ENCODE assay signal across 13 cellular contexts in the genomic region with DNA sequence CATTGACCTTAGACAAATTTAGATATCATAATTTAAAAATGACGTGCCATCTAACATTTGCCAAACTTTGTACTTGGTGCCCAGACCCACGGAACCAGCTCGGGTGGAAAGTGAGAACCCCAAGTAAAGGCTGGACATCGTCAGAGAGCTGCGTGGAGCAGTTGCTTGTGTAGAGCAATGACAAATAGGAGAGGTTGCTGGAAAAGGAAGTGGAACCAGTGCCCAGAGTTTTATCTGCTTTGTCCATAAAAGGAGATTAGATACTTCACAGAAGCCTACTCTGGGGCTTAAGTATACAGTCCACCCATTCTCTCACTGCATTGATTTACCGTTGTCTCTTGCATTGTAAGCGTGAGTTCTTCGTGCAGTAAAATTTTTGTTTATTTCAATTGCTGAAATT. TPM values are rescaled to one million over a fixed set of nuclear protein-coding genes. Genes with fewer than 3 reads are reported as not detected.
DNase-seq lines count a peak whose midpoint lies in the region; FAIRE-seq and TF ChIP-seq lines count a peak whose summit lies in the region.
"Had no signal": no experiment of that assay in that cellular context is flagged by ENCODE, and none has a peak within 500 bp of the region (broad histone marks: within the 10 kb centered on the region; RNA-seq: fewer than 3 reads in every experiment).

No MANE protein-coding gene starts in this region.

- no peak overlapping the region for H2AFZ ChIP-seq in fibroblast of lung (ENCODE audit: low read length)

- H3K27me3 ChIP-seq in fibroblast of lung (ENCODE audit: control insufficient read depth, insufficient read depth, low read length) = peaks cover 12% of the 10 kb centered on the region
- no peaks in the 10 kb centered on the region for H3K27me3 ChIP-seq in prostate gland (replicated peaks; ENCODE audit: insufficient read depth)

- no peaks in the 10 kb centered on the region for H3K9me3 ChIP-seq in fibroblast of lung (ENCODE audit: control insufficient read depth, insufficient read depth, low read depth, low read length)
- H3K9me3 ChIP-seq in prostate gland = no peaks in the 10 kb centered on the region

- no peak overlapping the region for H3K9ac ChIP-seq in fibroblast of lung (ENCODE audit: insufficient read depth, low read length)

- H3K27ac ChIP-seq in fibroblast of lung (ENCODE audit: insufficient read depth, low read length) (no peak overlapping the region), prostate gland (peak overlapping the region in 1 of 2 donors; percentile 13)

- H3K4me3 ChIP-seq in fibroblast of lung (replicated peaks in 1 of 4; ENCODE audit: control extremely low read depth in 1 of 4, insufficient read depth in 1 of 4, low read depth in 3 of 4, low read length in 4 of 4) (no peak overlapping the region), prostate gland (no peak overlapping the region)

- 28% methylated on average over 8 of the region's 8 CpGs for whole genome bisulfite sequencing in prostate gland

- intact Hi-C loops in prostate gland (cut with DNase I) = no loop called here

- DNase-seq in GM13976 (ENCODE audit: low spot score) (peak; percentile 32), NOMO-1 treated with DMSO at 0.1 percent for 48 hours (lab: John Stamatoyannopoulos, UW; ENCODE audit: unreplicated experiment) (peak; percentile 79), fibroblast of lung (ENCODE audit: low read depth in 2 of 2) (peak; percentile 56 to 71), prostate gland (ENCODE audit: low spot score) (peak; percentile 33), activated gamma-delta T cell treated with Interleukin-2 at 50 U/mL for 16 hours (no peak), islet precursor cell (no peak), H54 (ENCODE audit: insufficient read length, low spot score) (no peak), 8988T (no peak)
- DNase-seq: activated CD8-positive, alpha-beta memory T cell treated with anti-CD3 and anti-CD28 coated beads, Interleukin-2, amount 50 U/mL, for 4 hours; C1 segment of cervical spinal cord; dermis blood vessel endothelial cell had no signal

- no peak for TF ChIP-seq CTCF in GM13976 (IDR thresholded peaks at IDR 0.05; ENCODE audit: borderline replicate concordance, control extremely low read depth, extremely low read depth, insufficient read depth, missing control alignments)
- no peak for TF ChIP-seq CTCF in fibroblast of lung (conservative IDR thresholded peaks at IDR 0.05 in 1 of 2, IDR thresholded peaks at IDR 0.05 in 1 of 2; ENCODE audit: low read depth in 1 of 2, low read length in 2 of 2)
- no peak for TF ChIP-seq CTCF in prostate gland (IDR thresholded peaks at IDR 0.05)

- H3K36me3 ChIP-seq in fibroblast of lung (ENCODE audit: control insufficient read depth, insufficient read depth, low read length) (no peaks in the 10 kb centered on the region), prostate gland (no peaks in the 10 kb centered on the region)

- H3K4me1 ChIP-seq in fibroblast of lung (ENCODE audit: control insufficient read depth, extremely low read depth, insufficient read depth, low read length) = peaks cover 2% of the 10 kb centered on the region
- no peaks in the 10 kb centered on the region for H3K4me1 ChIP-seq in prostate gland (replicated peaks)

- H4K20me1 ChIP-seq in fibroblast of lung (ENCODE audit: control insufficient read depth, extremely low read depth, insufficient read depth, low read length) = no peaks in the 10 kb centered on the region

- no peaks in the 10 kb centered on the region for H3K79me2 ChIP-seq in fibroblast of lung (ENCODE audit: control insufficient read depth, insufficient read depth, low read length)

- H3K4me2 ChIP-seq in fibroblast of lung (ENCODE audit: extremely low read depth, insufficient read depth, low read length) = no peak overlapping the region

- in situ Hi-C loops in GM13976 (cut with MboI; ENCODE audit: low sequenced_read_pairs, unreplicated experiment) = no loop called here

- FAIRE-seq in H54 (lab: Jason Lieb, UNC) = no peak
- FAIRE-seq: frontal cortex, G401.6 had no signal

- TF ChIP-seq POLR2A in prostate gland (IDR thresholded peaks at IDR 0.05) = no peak
- TF ChIP-seq POLR2A in H54 (IDR thresholded peaks at IDR 0.05; ENCODE audit: low read depth, low read length) = no peak

RNA-seq across cellular contexts. Expression of gene TBC1D1, which starts 5.4 kb away (rescaled TPM):
- total RNA-seq in fibroblast of lung = 57.3 and 90.0 TPM in 2 replicates
- 39.7 and 52.1 TPM in 2 replicates for polyA plus RNA-seq in fibroblast of lung
- 46.5 and 67.9 TPM in 2 replicates for polyA plus RNA-seq in fibroblast of lung (2012)
- polyA minus RNA-seq in fibroblast of lung (ENCODE audit: low replicate concordance) = 34.4 and 132 TPM in 2 replicates
- total RNA-seq in prostate gland = 100 to 1,000 TPM in 1 of 2 donors, 10 to 100 TPM in 1; 49.8 to 129 TPM

RNA-seq across cellular contexts. Expression of gene PGM2, which starts 59.0 kb away (rescaled TPM):
- 14.1 and 15.0 TPM in 2 replicates for total RNA-seq in fibroblast of lung
- polyA plus RNA-seq in fibroblast of lung = 14.3 and 15.1 TPM in 2 replicates
- 14.4 and 16.0 TPM in 2 replicates for polyA plus RNA-seq in fibroblast of lung (2012)
- polyA minus RNA-seq in fibroblast of lung (ENCODE audit: low replicate concordance) = 0.89 and 1.9 TPM in 2 replicates
- total RNA-seq in prostate gland = 10 to 100 TPM; 23.2 to 25.3 TPM

Comparison
In these comparisons a context has a peak if more than half of its experiments do, and no peak if none do; other contexts are left out.
1. DNase-seq: peak in GM13976 (single experiment), NOMO-1 treated with DMSO at 0.1 percent for 48 hours (single experiment), fibroblast of lung (2 of 2) and prostate gland (single experiment); none in activated gamma-delta T cell treated with Interleukin-2 at 50 U/mL for 16 hours (single experiment), islet precursor cell (single experiment), H54 (single experiment) and 8988T (single experiment).